9 cellular contexts compared by ENCODE assay signal in genomic region chr21:27462786-27463185, GRCh38.
"Had no signal": no experiment of that assay in that cellular context is flagged by ENCODE, and none has a peak within 500 bp of the region (broad histone marks: within the 10 kb centered on the region; RNA-seq: fewer than 3 reads in every experiment).

No MANE protein-coding gene starts in this region.

- H3K4me3 ChIP-seq: GM23248, K562 had no signal

- H3K27ac Mint-ChIP-seq: H9 had no signal

- H3K4me3 Mint-ChIP-seq: H9 had no signal

- H3K27ac ChIP-seq: GM23248 had no signal

- ATAC-seq: K562 had no signal

- FAIRE-seq: H1, H54, HTR-8/SVneo, K562 had no signal

- H3K9me3 Mint-ChIP-seq: H9 had no signal

- H3K4me1 Mint-ChIP-seq: H9 had no signal

- H2AFZ ChIP-seq: GM23248 had no signal

- H3K9ac ChIP-seq: GM23248 had no signal

- DNase-seq: GM23248, H9, HCEC 1CT, IMR-90, KG1 had no signal
